20 cellular contexts compared by ENCODE assay signal in genomic region chr15:101536166-101536874, GRCh38. TPM values are rescaled to one million over a fixed set of nuclear protein-coding genes. Genes with fewer than 3 reads are reported as not detected.
A peak's percentile ranks its signal among the peaks of the same experiment; 100 is the strongest.
DNase-seq lines count a peak whose midpoint lies in the region; ATAC-seq and TF ChIP-seq lines count a peak whose summit lies in the region.
"Had no signal": no experiment of that assay in that cellular context is flagged by ENCODE, and none has a peak within 500 bp of the region (broad histone marks: within the 10 kb centered on the region; RNA-seq: fewer than 3 reads in every experiment).

No MANE protein-coding gene starts in this region.

- 91 to 95% methylated on average over 24 of the region's 24 CpGs for WGBS in sigmoid colon, 2 donors

- TF ChIP-seq CTCF in foreskin keratinocyte (conservative IDR thresholded peaks at IDR 0.05) (no peak), sigmoid colon (IDR thresholded peaks at IDR 0.05) (no peak)

- peaks cover 7% of the 10 kb centered on the region for H3K27me3 ChIP-seq in foreskin keratinocyte
- H3K27me3 ChIP-seq in sigmoid colon, result no peaks in the 10 kb centered on the region

- no peak for TF ChIP-seq POLR2A in sigmoid colon (IDR thresholded peaks at IDR 0.05)

- intact Hi-C loops in sigmoid colon (cut with DNase I), result no loop called here

- no peak overlapping the region for H3K4me3 ChIP-seq in sigmoid colon

- TF ChIP-seq EP300 in sigmoid colon (IDR thresholded peaks at IDR 0.05), result no peak

- no peaks in the 10 kb centered on the region for H3K9me3 ChIP-seq in sigmoid colon

- H3K27ac ChIP-seq in foreskin keratinocyte (no peak overlapping the region), sigmoid colon (no peak overlapping the region)
- H3K27ac ChIP-seq: C4-2B, RWPE1 had no signal

- H3K4me1 ChIP-seq in foreskin keratinocyte (no peaks in the 10 kb centered on the region), sigmoid colon (no peaks in the 10 kb centered on the region)

- ATAC-seq in foreskin keratinocyte (peak; percentile 19), HG03280 (IDR thresholded peaks at IDR 0.05; ENCODE audit: unreplicated experiment) (no peak), GM21367 (IDR thresholded peaks at IDR 0.05; ENCODE audit: unreplicated experiment) (no peak)

- no peaks in the 10 kb centered on the region for H3K36me3 ChIP-seq in sigmoid colon

- DNase-seq in activated CD8-positive, alpha-beta memory T cell treated with anti-CD3 and anti-CD28 coated beads for 24 hours, result peak; percentile 42
- no peak for DNase-seq in activated CD8-positive, alpha-beta memory T cell treated with anti-CD3 and anti-CD28 coated beads, Interleukin-2, amount 50 U/mL, for 4 hours
- DNase-seq in HuH-7.5 (ENCODE audit: low spot score) (peak; percentile 6), foreskin keratinocyte (peak in 1 of 2 donors; percentile 26), sigmoid colon (peak; percentile 46), NCI-H1092 treated with DMSO at 0.1 percent for 48 hours (lab: John Stamatoyannopoulos, UW) (no peak)
- DNase-seq: 8988T, COR-L47, DMS153, EL, NCI-H1436 treated with DMSO at 0.1 percent for 48 hours, NCI-H2081 treated with DMSO at 0.1 percent for 48 hours, NCI-H226, NCI-H526 treated with DMSO at 0.1 percent for 48 hours, OCI-M1 had no signal

RNA-seq across cellular contexts. Expression of gene PCSK6, which starts 46.8 kb away (rescaled TPM):
- total RNA-seq in foreskin keratinocyte (2.9 and 3.7 TPM in 2 replicates), sigmoid colon (1 to 10 TPM; 2.9 to 8.9 (median 5.2) TPM)
- polyA plus RNA-seq in foreskin keratinocyte (1.3 and 1.5 TPM in 2 replicates), sigmoid colon (10 to 100 TPM in 1 of 3 donors, 1 to 10 TPM in 2; 4.2 to 10.3 (median 7.2) TPM)
- total RNA-seq: H4 had no signal

Comparison
In these comparisons a context has a peak if more than half of its experiments do, and no peak if none do; other contexts are left out.
1. DNase-seq: peak in activated CD8-positive, alpha-beta memory T cell treated with anti-CD3 and anti-CD28 coated beads for 24 hours (single experiment), HuH-7.5 (single experiment) and sigmoid colon (single experiment); none in activated CD8-positive, alpha-beta memory T cell treated with anti-CD3 and anti-CD28 coated beads, Interleukin-2, amount 50 U/mL, for 4 hours (single experiment) and NCI-H1092 treated with DMSO at 0.1 percent for 48 hours (single experiment).